ENCODE assay signal across 9 cellular contexts in the genomic region with DNA sequence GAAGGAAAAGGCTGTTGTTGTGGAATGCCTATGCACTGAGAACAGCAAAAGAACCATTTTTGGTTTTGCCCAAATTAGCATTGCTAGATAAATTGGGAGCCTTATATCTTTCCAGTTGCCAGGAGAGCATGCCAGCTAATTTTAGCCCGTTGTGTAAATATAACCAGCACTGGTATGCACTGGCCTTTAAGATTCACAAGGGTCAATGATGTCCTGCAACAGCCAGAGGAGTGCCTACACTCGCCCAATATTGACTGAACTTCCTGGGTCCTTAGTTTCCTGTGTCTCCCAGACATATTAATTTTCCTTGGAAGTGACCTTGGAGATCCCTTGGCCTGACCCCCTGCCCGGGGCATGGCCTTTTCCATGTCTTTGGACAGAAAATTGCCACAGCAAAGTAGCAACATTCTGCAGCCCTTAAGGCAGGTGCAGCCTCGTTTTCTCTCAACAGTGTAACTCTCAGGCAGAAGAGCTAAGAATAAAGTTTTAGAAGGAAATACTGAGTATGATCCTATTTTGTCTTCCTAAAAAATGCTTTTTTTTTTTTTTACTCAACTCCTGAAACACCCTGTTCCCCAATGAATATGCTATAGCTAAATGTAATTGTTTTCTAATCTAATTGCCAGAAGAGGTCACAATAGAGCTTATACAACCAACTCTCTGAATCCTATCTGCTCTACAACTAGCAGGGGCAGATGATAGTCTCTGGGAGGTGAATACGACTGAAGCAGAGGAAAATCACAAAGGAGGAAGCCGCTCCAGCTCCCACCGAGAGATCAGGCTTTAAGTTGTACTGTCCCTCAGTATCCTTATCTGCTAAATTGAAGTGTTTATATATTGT.
DNase-seq lines count a peak whose midpoint lies in the region; ATAC-seq and TF ChIP-seq lines count a peak whose summit lies in the region.
"Had no signal": no experiment of that assay in that cellular context is flagged by ENCODE, and none has a peak within 500 bp of the region (broad histone marks: within the 10 kb centered on the region; RNA-seq: fewer than 3 reads in every experiment).

No MANE protein-coding gene starts in this region.

- no peak overlapping the region for H3K9ac ChIP-seq in liver (ENCODE audit: low read depth in 1 of 2, low read length in 2 of 2)

- DNase-seq in COR-L47 (lab: John Stamatoyannopoulos, UW): peak; percentile 23
- DNase-seq in LHCN-M2 (ENCODE audit: low read depth): peak; percentile 31
- peak; percentile 36 to 37 for DNase-seq in T47D (ENCODE audit: low read depth in 1 of 2, low spot score in 1 of 2)
- no peak for DNase-seq in C1 segment of cervical spinal cord (lab: John Stamatoyannopoulos, UW)
- DNase-seq in Calu3: no peak
- no peak for DNase-seq in stimulated activated CD4-positive, alpha-beta T cell treated with anti-CD3 and anti-CD28 coated beads, Interleukin-15, amount 100 ng/mL, for 24 hours
- DNase-seq: activated CD4-positive, alpha-beta T cell treated with anti-CD3 and anti-CD28 coated beads for 4 hours had no signal

- TF ChIP-seq RAD21 in liver (IDR thresholded peaks at IDR 0.05): peak; percentile 66 to 73

- H3K36me3 ChIP-seq in liver (ENCODE audit: control insufficient read depth in 4 of 4, insufficient read depth in 3 of 4, low read depth in 1 of 4, low read length in 3 of 4): no peaks in the 10 kb centered on the region

- intact Hi-C loops in Calu3 (cut with micrococcal nuclease; ENCODE audit: unreplicated experiment): loop anchor here (2.0 kb wide), 1 partner anchor 162 kb away; no protein-coding TSS in a partner anchor

- no peak overlapping the region for H3K27ac Mint-ChIP-seq in Calu3 (ENCODE audit: unreplicated experiment)

- no peaks in the 10 kb centered on the region for H3K36me3 Mint-ChIP-seq in Calu3 (ENCODE audit: insufficient read depth, unreplicated experiment)

- no peaks in the 10 kb centered on the region for H3K9me3 ChIP-seq in liver (ENCODE audit: control insufficient read depth in 4 of 4, low read length in 3 of 4)

- CTCF ChIA-PET in Calu3 (lab: Charles Lee): interaction anchor here (0.8 to 1.0 kb wide), 3 partner anchors 8 to 162 kb away, joined by 3 read pairs; no protein-coding TSS in a partner anchor

- in situ Hi-C loops in T47D (cut with HindIII; ENCODE audit: low pct_unique_long_range_greater_than_20kb, low sequenced_read_pairs): no loop called here

- TF ChIP-seq CTCF in liver (IDR thresholded peaks at IDR 0.05; ENCODE audit: low read depth, low read length, missing input control): peak; percentile 13
- TF ChIP-seq CTCF in Calu3 (IDR thresholded peaks at IDR 0.05; ENCODE audit: unreplicated experiment): no peak

- H3K27me3 ChIP-seq in liver (ENCODE audit: control insufficient read depth in 4 of 4, insufficient read depth in 4 of 4, low read length in 3 of 4): no peaks in the 10 kb centered on the region

- H3K9me3 Mint-ChIP-seq in Calu3 (ENCODE audit: low read depth, unreplicated experiment): no peaks in the 10 kb centered on the region

- no peak overlapping the region for H3K4me3 ChIP-seq in liver (ENCODE audit: low read depth in 1 of 3, low read length in 3 of 3)

- no peaks in the 10 kb centered on the region for H3K4me1 Mint-ChIP-seq in Calu3 (ENCODE audit: low read depth, unreplicated experiment)

- WGBS in liver: 44% methylated on average over 7 of the region's 7 CpGs

- BruUV-seq in Calu3 (replicated peaks; lab: Mats Ljungman, UMichigan): no TSS peak

- peaks cover 0 to 22% (median 12%) of the 10 kb centered on the region in 4 donors for H3K4me1 ChIP-seq in liver (ENCODE audit: control insufficient read depth in 4 of 4, insufficient read depth in 4 of 4, low read length in 3 of 4)

- no peak for ATAC-seq in GM19035 (IDR thresholded peaks at IDR 0.05; ENCODE audit: unreplicated experiment)

- no peak overlapping the region for H3K27ac ChIP-seq in liver (ENCODE audit: low read depth in 1 of 2, low read length in 2 of 2)

- H3K4me3 Mint-ChIP-seq in Calu3 (ENCODE audit: low read depth, unreplicated experiment): no peak overlapping the region

- peaks cover under 1% of the 10 kb centered on the region for H3K27me3 Mint-ChIP-seq in Calu3 (ENCODE audit: unreplicated experiment)

TF ChIP-seq in liver, 16 proteins besides CTCF, POLR2A, EP300 and RAD21:
- TF ChIP-seq NR2F2 (IDR thresholded peaks at IDR 0.05): peak; percentile 63
- no peak for TF ChIP-seq YY1 (IDR thresholded peaks at IDR 0.05)
- no peak for TF ChIP-seq SP1 (IDR thresholded peaks at IDR 0.05)
- TF ChIP-seq, protein P1, sequence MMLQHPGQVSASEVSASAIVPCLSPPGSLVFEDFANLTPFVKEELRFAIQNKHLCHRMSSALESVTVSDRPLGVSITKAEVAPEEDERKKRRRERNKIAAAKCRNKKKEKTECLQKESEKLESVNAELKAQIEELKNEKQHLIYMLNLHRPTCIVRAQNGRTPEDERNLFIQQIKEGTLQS (IDR thresholded peaks at IDR 0.05): no peak

Comparison
In these comparisons a context has a peak if more than half of its experiments do, and no peak if none do; other contexts are left out.
1. DNase-seq: peak in COR-L47 (single experiment), LHCN-M2 (single experiment) and T47D (2 of 2); none in C1 segment of cervical spinal cord (0 of 14), Calu3 (single experiment) and stimulated activated CD4-positive, alpha-beta T cell treated with anti-CD3 and anti-CD28 coated beads, Interleukin-15, amount 100 ng/mL, for 24 hours (single experiment).